ENCODE assay signal across 27 cellular contexts in the genomic region with DNA sequence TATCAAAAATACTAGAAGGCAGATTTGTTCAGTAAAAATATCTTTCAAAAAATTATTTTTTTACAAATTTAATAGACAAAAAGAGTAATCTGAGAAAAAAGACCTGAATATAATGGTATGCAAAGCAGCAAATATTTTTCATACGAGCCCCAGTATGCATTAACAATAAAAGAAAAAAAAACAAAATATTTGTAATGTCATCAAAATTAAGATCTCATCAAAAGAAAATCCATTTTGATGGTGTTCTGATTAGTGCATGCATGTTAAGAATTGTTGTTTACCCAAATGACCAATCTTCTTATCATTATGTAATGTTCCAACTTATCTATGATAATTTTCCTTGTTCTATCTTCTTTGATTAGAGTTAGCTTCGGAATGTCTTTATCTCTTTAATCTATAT.
"Had no signal": no experiment of that assay in that cellular context is flagged by ENCODE, and none has a peak within 500 bp of the region (broad histone marks: within the 10 kb centered on the region; RNA-seq: fewer than 3 reads in every experiment).

No MANE protein-coding gene starts in this region.

- H3K36me3 ChIP-seq: esophagus squamous epithelium, gastrocnemius medialis, heart right ventricle, left lung, lower lobe of right lung had no signal

- H3K27me3 ChIP-seq: dorsolateral prefrontal cortex, esophagus squamous epithelium, gastrocnemius medialis, heart right ventricle, left lung had no signal

- H3K27ac ChIP-seq: coronary artery, dorsolateral prefrontal cortex, epithelial cell of prostate, esophagus squamous epithelium, gastrocnemius medialis, heart right ventricle, left lung, lower lobe of right lung had no signal

- H3K9me3 ChIP-seq: esophagus squamous epithelium, gastrocnemius medialis, lower lobe of right lung had no signal

- DNase-seq: dermis blood vessel endothelial cell; dorsolateral prefrontal cortex; effector CD4-positive, alpha-beta T cell; effector memory CD8-positive, alpha-beta T cell; endodermal cell; erythroblast; esophagus squamous epithelium; foreskin fibroblast; foreskin melanocyte; gastrocnemius medialis; glutamatergic neuron; head of caudate nucleus; heart right ventricle; hippocampal formation; left cardiac atrium; left lung; left ventricle myocardium superior; lower lobe of right lung; mesenchymal stem cell; mucosa of descending colon; naive B cell; naive thymus-derived CD8-positive, alpha-beta T cell had no signal

- FAIRE-seq: islet of Langerhans, keratinocyte had no signal

- ATAC-seq: effector memory CD8-positive, alpha-beta T cell; esophagus mucosa; gastrocnemius medialis; heart right ventricle; left cardiac atrium; left lung; left ventricle myocardium superior; lower lobe of right lung; mucosa of descending colon; naive thymus-derived CD8-positive, alpha-beta T cell had no signal

- H3K4me3 ChIP-seq: coronary artery, dorsolateral prefrontal cortex, esophagus squamous epithelium, gastrocnemius medialis, heart right ventricle, left lung, lower lobe of right lung, mucosa of descending colon had no signal

- H3K4me1 ChIP-seq: esophagus squamous epithelium, gastrocnemius medialis, heart right ventricle, left lung, lower lobe of right lung had no signal
